ENCODE assay signal across 8 cellular contexts in genomic region chr17:29584452-29585079, GRCh38. TPM values are rescaled to one million over a fixed set of nuclear protein-coding genes. Genes with fewer than 3 reads are reported as not detected.
DNase-seq lines count a peak whose midpoint lies in the region; ATAC-seq and TF ChIP-seq lines count a peak whose summit lies in the region.

No MANE protein-coding gene starts in this region.

- H3K27ac Mint-ChIP-seq in CD14-positive monocyte = peak overlapping the region in 4 of 7 donors; percentile 50 to 87 (median 66)
- peak overlapping the region; percentile 68 to 91 for H3K27ac Mint-ChIP-seq in effector memory CD8-positive, alpha-beta T cell
- peak overlapping the region; percentile 88 for H3K27ac Mint-ChIP-seq in nephron progenitor cell
- no peak overlapping the region for H3K27ac Mint-ChIP-seq in Calu3 (ENCODE audit: unreplicated experiment)

- TF ChIP-seq CTCF in CD14-positive monocyte (IDR thresholded peaks at IDR 0.05) = no peak
- no peak for TF ChIP-seq CTCF in OCI-LY1 (IDR thresholded peaks at IDR 0.05; ENCODE audit: low read length)
- no peak for TF ChIP-seq CTCF in nephron progenitor cell (IDR thresholded peaks at IDR 0.05)
- no peak for TF ChIP-seq CTCF in Calu3 (IDR thresholded peaks at IDR 0.05; ENCODE audit: unreplicated experiment)

- no peaks in the 10 kb centered on the region for H3F3A ChIP-seq in OCI-LY1 (ENCODE audit: insufficient read depth, low read length)

- POLR2A ChIA-PET in HEK293T (lab: Yijun Ruan, JAX) = interaction anchor here (1.0 kb wide), 1 partner anchor 8 kb away, joined by 7 read pairs; the partner anchor contains the start of gene ANKRD13B

- DNase-seq in CD14-positive monocyte (ENCODE audit: low spot score) = no peak
- no peak for DNase-seq in effector memory CD8-positive, alpha-beta T cell
- peak; percentile 7 for DNase-seq in nephron progenitor cell
- no peak for DNase-seq in HEK293T (ENCODE audit: extremely low spot score)
- DNase-seq in Calu3 = no peak
- DNase-seq in NCI-H1436 (lab: John Stamatoyannopoulos, UW) = no peak

- BruUV-seq in Calu3 (replicated peaks; lab: Mats Ljungman, UMichigan) = no TSS peak

- H3K4me3 ChIP-seq in OCI-LY1 (ENCODE audit: low read depth, low read length, poor library complexity, severe bottlenecking) = peak overlapping the region; percentile 21

- no peaks in the 10 kb centered on the region for H3K9me2 ChIP-seq in OCI-LY1 (ENCODE audit: low read depth, low read length)

- H3K9ac ChIP-seq in OCI-LY1 (ENCODE audit: low read length) = peak overlapping the region; percentile 36; the same call in 1 of the 2 replicates

- peaks cover 22 to 40% of the 10 kb centered on the region in 2 donors for H3K36me3 Mint-ChIP-seq in CD14-positive monocyte
- peaks cover 19% of the 10 kb centered on the region for H3K36me3 Mint-ChIP-seq in effector memory CD8-positive, alpha-beta T cell (ENCODE audit: insufficient read depth)
- peaks cover 22% of the 10 kb centered on the region for H3K36me3 Mint-ChIP-seq in nephron progenitor cell (ENCODE audit: low read depth)
- peaks cover 29% of the 10 kb centered on the region for H3K36me3 Mint-ChIP-seq in Calu3 (ENCODE audit: insufficient read depth, unreplicated experiment)

- H3K4me1 Mint-ChIP-seq in CD14-positive monocyte = peaks cover 52% of the 10 kb centered on the region
- H3K4me1 Mint-ChIP-seq in effector memory CD8-positive, alpha-beta T cell (ENCODE audit: low read depth in 2 of 2) = peaks cover 43 to 46% of the 10 kb centered on the region in 2 donors
- peaks cover 40% of the 10 kb centered on the region for H3K4me1 Mint-ChIP-seq in nephron progenitor cell
- H3K4me1 Mint-ChIP-seq in Calu3 (ENCODE audit: low read depth, unreplicated experiment) = peaks cover 19% of the 10 kb centered on the region

- peak overlapping the region; percentile 65 for H3K27ac ChIP-seq in OCI-LY1 (ENCODE audit: low read depth, low read length, poor library complexity, severe bottlenecking)

- peaks cover 9% of the 10 kb centered on the region; the same call in 1 of the 2 replicates for H3K79me2 ChIP-seq in OCI-LY1 (ENCODE audit: insufficient read depth, low read length)

- intact Hi-C loops in CD14-positive monocyte (cut with micrococcal nuclease) = loop anchor here in 1 of 2 donors (5.0 to 10.0 kb wide), 2 partner anchors 340 to 508 kb away; no protein-coding TSS in a partner anchor
- intact Hi-C loops in Calu3 (cut with micrococcal nuclease; ENCODE audit: unreplicated experiment) = loop anchor here (5.0 kb wide), 1 partner anchor 33 kb away; no protein-coding TSS in a partner anchor

- peaks cover 53% of the 10 kb centered on the region for H3K4me1 ChIP-seq in OCI-LY1 (ENCODE audit: insufficient read depth, low read length, severe bottlenecking)

- H3K9me3 ChIP-seq in OCI-LY1 (ENCODE audit: low read length) = no peaks in the 10 kb centered on the region

- H3K27me3 Mint-ChIP-seq in CD14-positive monocyte (ENCODE audit: low read depth in 3 of 3) (peaks cover 0 to 2% (median 0%) of the 10 kb centered on the region in 3 donors), nephron progenitor cell (ENCODE audit: low read depth, poor library complexity) (peaks cover 2% of the 10 kb centered on the region), Calu3 (ENCODE audit: unreplicated experiment) (no peaks in the 10 kb centered on the region)
- no peaks in the 10 kb centered on the region for H3K27me3 Mint-ChIP-seq in effector memory CD8-positive, alpha-beta T cell

- H3K4me3 Mint-ChIP-seq in CD14-positive monocyte (peak overlapping the region; percentile 64 to 82), nephron progenitor cell (no peak overlapping the region), Calu3 (ENCODE audit: low read depth, unreplicated experiment) (no peak overlapping the region)
- H3K4me3 Mint-ChIP-seq in effector memory CD8-positive, alpha-beta T cell = no peak overlapping the region

- no peaks in the 10 kb centered on the region for H3K27me3 ChIP-seq in OCI-LY1 (ENCODE audit: insufficient read depth, low read length)

- ATAC-seq in effector memory CD8-positive, alpha-beta T cell (replicated peaks) = no peak
- no peak for ATAC-seq in HG02973 (IDR thresholded peaks at IDR 0.05; ENCODE audit: unreplicated experiment)

- no peaks in the 10 kb centered on the region for H4K20me1 ChIP-seq in OCI-LY1 (ENCODE audit: insufficient read depth, low read length)

- H2AFZ ChIP-seq in OCI-LY1 (ENCODE audit: low read length) = no peak overlapping the region

- CTCF ChIA-PET in HEK293T (lab: Yijun Ruan, JAX) (no interaction called here), Calu3 (lab: Charles Lee) (no interaction called here)

- peaks cover 29% of the 10 kb centered on the region for H3K36me3 ChIP-seq in OCI-LY1 (ENCODE audit: insufficient read depth, low read length)

- H3K4me2 ChIP-seq in OCI-LY1 (ENCODE audit: low read length) = peak overlapping the region; percentile 49

- H3K9me3 Mint-ChIP-seq in CD14-positive monocyte = no peaks in the 10 kb centered on the region
- H3K9me3 Mint-ChIP-seq in effector memory CD8-positive, alpha-beta T cell = no peaks in the 10 kb centered on the region
- H3K9me3 Mint-ChIP-seq in nephron progenitor cell = no peaks in the 10 kb centered on the region
- no peaks in the 10 kb centered on the region for H3K9me3 Mint-ChIP-seq in Calu3 (ENCODE audit: low read depth, unreplicated experiment)

TF ChIP-seq in HEK293T, 16 proteins besides CTCF, POLR2A, EP300 and RAD21:
- TF ChIP-seq ARNT (IDR thresholded peaks at IDR 0.05) (no peak), FOXA1 (IDR thresholded peaks at IDR 0.05) (no peak), FOXK2 (IDR thresholded peaks at IDR 0.05) (no peak), NFRKB (IDR thresholded peaks at IDR 0.05) (no peak), SUZ12 (IDR thresholded peaks at IDR 0.05) (no peak), ELF4 (IDR thresholded peaks at IDR 0.05) (no peak), SP1 (IDR thresholded peaks at IDR 0.05) (no peak), L3MBTL2 (conservative IDR thresholded peaks at IDR 0.05) (no peak)
- TF ChIP-seq, protein P1, sequence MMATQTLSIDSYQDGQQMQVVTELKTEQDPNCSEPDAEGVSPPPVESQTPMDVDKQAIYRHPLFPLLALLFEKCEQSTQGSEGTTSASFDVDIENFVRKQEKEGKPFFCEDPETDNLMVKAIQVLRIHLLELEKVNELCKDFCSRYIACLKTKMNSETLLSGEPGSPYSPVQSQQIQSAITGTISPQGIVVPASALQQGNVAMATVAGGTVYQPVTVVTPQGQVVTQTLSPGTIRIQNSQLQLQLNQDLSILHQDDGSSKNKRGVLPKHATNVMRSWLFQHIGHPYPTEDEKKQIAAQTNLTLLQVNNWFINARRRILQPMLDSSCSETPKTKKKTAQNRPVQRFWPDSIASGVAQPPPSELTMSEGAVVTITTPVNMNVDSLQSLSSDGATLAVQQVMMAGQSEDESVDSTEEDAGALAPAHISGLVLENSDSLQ (IDR thresholded peaks at IDR 0.05) = no peak

RNA-seq across cellular contexts. Expression of gene GIT1, which starts 4.9 kb away (rescaled TPM):
- 1 to 10 TPM; 3.1 to 4.4 TPM for polyA plus RNA-seq in CD14-positive monocyte
- total RNA-seq in Calu3 (2022) = 46.3 and 47.7 TPM in 2 replicates

RNA-seq across cellular contexts. Expression of gene ANKRD13B, which starts 8.4 kb away (rescaled TPM):
- not detected for polyA plus RNA-seq in CD14-positive monocyte
- 8.8 TPM in 2 replicates for total RNA-seq in Calu3 (2022)

RNA-seq across cellular contexts. Expression of gene TP53I13, which starts 16.1 kb away (rescaled TPM):
- polyA plus RNA-seq in CD14-positive monocyte = 10 to 100 TPM in 1 of 2 donors, 1 to 10 TPM in 1; 9.4 to 14.4 TPM
- total RNA-seq in Calu3 (2022) = 32.8 and 35.1 TPM in 2 replicates

RNA-seq across cellular contexts. Expression of gene ABHD15, which starts 17.7 kb away (rescaled TPM):
- 1 to 10 TPM; 3.1 to 3.6 TPM for polyA plus RNA-seq in CD14-positive monocyte
- total RNA-seq in Calu3 (2022) = 12.5 and 12.9 TPM in 2 replicates

RNA-seq across cellular contexts. Expression of gene CORO6, which starts 38.1 kb away (rescaled TPM):
- not detected for polyA plus RNA-seq in CD14-positive monocyte
- 0.47 and 0.49 TPM in 2 replicates for total RNA-seq in Calu3 (2022)

Comparison
In these comparisons a context has a peak if more than half of its experiments do, and no peak if none do; other contexts are left out.
1. H3K4me3 Mint-ChIP-seq: peak in CD14-positive monocyte (2 of 2); none in effector memory CD8-positive, alpha-beta T cell (0 of 2), nephron progenitor cell (single experiment) and Calu3 (single experiment).